ENCODE assay signal across 9 cellular contexts in genomic region chr1:224211262-224211962, GRCh38. TPM values are rescaled to one million over a fixed set of nuclear protein-coding genes. Genes with fewer than 3 reads are reported as not detected.
DNase-seq lines count a peak whose midpoint lies in the region; ATAC-seq and TF ChIP-seq lines count a peak whose summit lies in the region.
"Had no signal": no experiment of that assay in that cellular context is flagged by ENCODE, and none has a peak within 500 bp of the region (broad histone marks: within the 10 kb centered on the region; RNA-seq: fewer than 3 reads in every experiment).

No MANE protein-coding gene starts in this region.

- CTCF ChIA-PET in SK-N-SH (lab: Yijun Ruan, JAX) = interaction anchor here (0.6 to 1.4 kb wide), 2 partner anchors 18 to 29 kb away, joined by 3 to 4 read pairs; partner anchors contain the start of gene DEGS1

- H3K9me2 ChIP-seq in SK-N-SH (no peaks in the 10 kb centered on the region), hepatocyte (replicated peaks; ENCODE audit: insufficient read depth) (no peaks in the 10 kb centered on the region)

- peaks cover 7% of the 10 kb centered on the region for H3F3A ChIP-seq in SK-N-SH (replicated peaks; ENCODE audit: insufficient read depth)

- no peaks in the 10 kb centered on the region for H3K36me3 ChIP-seq in SK-N-SH (replicated peaks in 1 of 2; ENCODE audit: control insufficient read depth in 1 of 2, insufficient read depth in 2 of 2, low read length in 1 of 2)
- H3K36me3 ChIP-seq in hepatocyte (replicated peaks; ENCODE audit: insufficient read depth, low read depth) = no peaks in the 10 kb centered on the region
- no peaks in the 10 kb centered on the region for H3K36me3 ChIP-seq in effector memory CD4-positive, alpha-beta T cell (ENCODE audit: control insufficient read depth, insufficient read depth, low read length)
- no peaks in the 10 kb centered on the region for H3K36me3 ChIP-seq in tibial artery

- no peaks in the 10 kb centered on the region for H3K79me2 ChIP-seq in SK-N-SH (ENCODE audit: insufficient read depth)
- H3K79me2 ChIP-seq in hepatocyte = no peaks in the 10 kb centered on the region

- TF ChIP-seq RAD21 in SK-N-SH (IDR thresholded peaks at IDR 0.05; ENCODE audit: low read length) = no peak

- peak overlapping the region; percentile 43 to 82; a peak in 3 of 4 replicates for H3K27ac ChIP-seq in SK-N-SH (ENCODE audit: low read depth in 2 of 2, low read length in 1 of 2)
- peak overlapping the region; percentile 61 for H3K27ac ChIP-seq in hepatocyte
- no peak overlapping the region for H3K27ac ChIP-seq in effector memory CD4-positive, alpha-beta T cell (ENCODE audit: insufficient read depth, low read length, poor library complexity, severe bottlenecking)
- no peak overlapping the region for H3K27ac ChIP-seq in tibial artery

- H2AFZ ChIP-seq in SK-N-SH (ENCODE audit: low read depth) = no peak overlapping the region
- H2AFZ ChIP-seq in hepatocyte = no peak overlapping the region

- H3K4me2 ChIP-seq in SK-N-SH = peak overlapping the region; percentile 51; the same call in 1 of the 2 replicates
- peak overlapping the region; percentile 17 for H3K4me2 ChIP-seq in hepatocyte

- WGBS in SK-N-SH (ENCODE audit: low lambda C conversion rate) = 20% methylated on average over 4 of the region's 4 CpGs
- WGBS in hepatocyte (ENCODE audit: low lambda C conversion rate, missing lambda C conversion rate) = 54% methylated on average over 4 of the region's 4 CpGs

- no peak overlapping the region for H3K9ac ChIP-seq in SK-N-SH

- no peak for TF ChIP-seq CTCF in SK-N-SH (IDR thresholded peaks at IDR 0.05)
- no peak for TF ChIP-seq CTCF in hepatocyte (IDR thresholded peaks at IDR 0.05; ENCODE audit: poor library complexity)
- TF ChIP-seq CTCF in tibial artery (IDR thresholded peaks at IDR 0.05) = no peak

- POLR2A ChIA-PET in SK-N-SH (lab: Yijun Ruan, JAX) = no interaction called here

- no peak overlapping the region for H3K4me3 ChIP-seq in SK-N-SH (ENCODE audit: low read depth in 2 of 2, low read length in 1 of 2)
- no peak overlapping the region for H3K4me3 ChIP-seq in hepatocyte
- no peak overlapping the region for H3K4me3 ChIP-seq in effector memory CD4-positive, alpha-beta T cell (ENCODE audit: insufficient read depth, low read depth, low read length, poor library complexity, severe bottlenecking)
- no peak overlapping the region for H3K4me3 ChIP-seq in tibial artery

- H3K27me3 ChIP-seq in SK-N-SH (ENCODE audit: insufficient read depth) (no peaks in the 10 kb centered on the region), hepatocyte (no peaks in the 10 kb centered on the region), tibial artery (no peaks in the 10 kb centered on the region)
- H3K27me3 ChIP-seq in effector memory CD4-positive, alpha-beta T cell (replicated peaks; ENCODE audit: control insufficient read depth, insufficient read depth, low read length, poor library complexity, severe bottlenecking) = no peaks in the 10 kb centered on the region

- peaks cover 7 to 14% of the 10 kb centered on the region in 2 experiments for H3K4me1 ChIP-seq in SK-N-SH (ENCODE audit: control insufficient read depth in 1 of 2, insufficient read depth in 2 of 2, low read depth in 1 of 2, low read length in 1 of 2)
- H3K4me1 ChIP-seq in hepatocyte (ENCODE audit: insufficient read depth) = peaks cover 35% of the 10 kb centered on the region
- H3K4me1 ChIP-seq in effector memory CD4-positive, alpha-beta T cell (ENCODE audit: control insufficient read depth, insufficient read depth, low read length, poor library complexity, severe bottlenecking) = no peaks in the 10 kb centered on the region
- peaks cover 0 to 4% (median 2%) of the 10 kb centered on the region in 4 donors for H3K4me1 ChIP-seq in tibial artery

- ATAC-seq in HG03469 (IDR thresholded peaks at IDR 0.05; ENCODE audit: unreplicated experiment) = no peak

- H3K9me3 ChIP-seq in SK-N-SH (no peaks in the 10 kb centered on the region), hepatocyte (ENCODE audit: low read depth) (no peaks in the 10 kb centered on the region), tibial artery (no peaks in the 10 kb centered on the region)
- no peaks in the 10 kb centered on the region for H3K9me3 ChIP-seq in effector memory CD4-positive, alpha-beta T cell (ENCODE audit: control insufficient read depth, low read length)

- DNase-seq in COLO668 (lab: John Stamatoyannopoulos, UW; ENCODE audit: unreplicated experiment) = peak; percentile 84
- DNase-seq in NCI-H1092 (lab: John Stamatoyannopoulos, UW) = peak; percentile 65
- DNase-seq in SK-N-SH = peak; percentile 62
- DNase-seq in hepatocyte (ENCODE audit: low spot score) = peak; percentile 84
- DNase-seq in posterior cingulate gyrus = no peak
- no peak for DNase-seq in effector memory CD4-positive, alpha-beta T cell
- no peak for DNase-seq in tibial artery
- DNase-seq: activated CD4-positive, alpha-beta T cell treated with anti-CD3 and anti-CD28 coated beads, Interleukin-2, amount 50 U/mL, for 1 hour had no signal

- H4K20me1 ChIP-seq in SK-N-SH (ENCODE audit: insufficient read depth) (no peaks in the 10 kb centered on the region), hepatocyte (ENCODE audit: insufficient read depth, poor library complexity, severe bottlenecking) (no peaks in the 10 kb centered on the region)

- TF ChIP-seq EP300 in SK-N-SH (IDR thresholded peaks at IDR 0.05; ENCODE audit: borderline replicate concordance in 1 of 2, low read depth in 1 of 2, low read length in 1 of 2) = no peak

- intact Hi-C loops in posterior cingulate gyrus (cut with DNase I) = no loop called here
- intact Hi-C loops in tibial artery (cut with DNase I; ENCODE audit: low total_unique reads) = no loop called here

TF ChIP-seq in SK-N-SH, 30 proteins besides CTCF, POLR2A, EP300 and RAD21:
- TF ChIP-seq TCF12 (IDR thresholded peaks at IDR 0.05) (peak; percentile 71; the same call in 1 of the 2 replicates), GATA2 (CRISPR knock-in tag; IDR thresholded peaks at IDR 0.05) (0 out of 2 replicates have a peak, but pooled peaks have one; percentile 14), MXI1 (IDR thresholded peaks at IDR 0.05; ENCODE audit: low read depth, low read length) (peak; percentile 37; the same call in 1 of the 2 replicates), NFIC (IDR thresholded peaks at IDR 0.05; ENCODE audit: borderline replicate concordance) (peak; percentile 83), ELF1 (IDR thresholded peaks at IDR 0.05) (no peak)

RNA-seq across cellular contexts. Expression of gene DEGS1, which starts 28.4 kb away (rescaled TPM):
- polyA plus RNA-seq in SK-N-SH (2012; rRNA removed) (62.3 and 89.2 TPM in 2 replicates), hepatocyte (107 and 109 TPM in 2 replicates)
- 105 and 117 TPM in 2 replicates for polyA plus RNA-seq in SK-N-SH (2012; cell fraction: cytosol; rRNA removed)
- 16.2 and 30.6 TPM in 2 replicates for polyA plus RNA-seq in SK-N-SH (2012; cell fraction: nucleus; rRNA removed)
- total RNA-seq in hepatocyte = 88.7 and 97.4 TPM in 2 replicates

Comparison
In these comparisons a context has a peak if more than half of its experiments do, and no peak if none do; other contexts are left out.
1. DNase-seq: peak in COLO668 (single experiment), NCI-H1092 (single experiment), SK-N-SH (single experiment) and hepatocyte (single experiment); none in posterior cingulate gyrus (0 of 10), effector memory CD4-positive, alpha-beta T cell (0 of 3) and tibial artery (0 of 2).
2. H3K27ac ChIP-seq: peak in SK-N-SH (2 of 2) and hepatocyte (single experiment); none in effector memory CD4-positive, alpha-beta T cell (single experiment) and tibial artery (0 of 2).